In genomic region chr10:66239062-66239461, GRCh38 we compare ENCODE assay signal across 22 cellular contexts.
"Had no signal": no experiment of that assay in that cellular context is flagged by ENCODE, and none has a peak within 500 bp of the region (broad histone marks: within the 10 kb centered on the region; RNA-seq: fewer than 3 reads in every experiment).

No MANE protein-coding gene starts in this region.

- DNase-seq: MV-4-11, NCI-H1048, NCI-H1105, NCI-H1417, NCI-H1436 treated with DMSO at 0.1 percent for 48 hours, NCI-H1694, NCI-H187 treated with DMSO at 0.1 percent for 48 hours, NCI-H2029 treated with DMSO at 0.1 percent for 48 hours, NCI-H2107, NCI-H2227 treated with DMSO at 0.1 percent for 48 hours, NCI-H524, NCI-H69, NCI-H774, SHP77 treated with DMSO at 0.1 percent for 48 hours, SJCRH30 had no signal

- H3K4me1 ChIP-seq: SJCRH30 had no signal

- H3K9me3 ChIP-seq: SJCRH30 had no signal

- H3K27me3 Mint-ChIP-seq: IgD-negative memory B cell had no signal

- H3K4me1 Mint-ChIP-seq: IgD-negative memory B cell had no signal

- H3K27me3 ChIP-seq: SJCRH30 had no signal

- H3K4me3 ChIP-seq: K562, SJCRH30 had no signal

- H3K27ac ChIP-seq: HL-60, SJCRH30 had no signal

- FAIRE-seq: HTR-8/SVneo, K562 had no signal

- H3K4me3 Mint-ChIP-seq: IgD-negative memory B cell had no signal

- H3K36me3 ChIP-seq: SJCRH30 had no signal

- H3K27ac Mint-ChIP-seq: IgD-negative memory B cell had no signal

- ATAC-seq: K562, Panc1, Right ventricle myocardium inferior, SK-N-SH treated with all-trans-retinoic acid at 6 μM for 48 hours had no signal

- H3K36me3 Mint-ChIP-seq: IgD-negative memory B cell had no signal
